23 cellular contexts compared by ENCODE assay signal in the genomic region with DNA sequence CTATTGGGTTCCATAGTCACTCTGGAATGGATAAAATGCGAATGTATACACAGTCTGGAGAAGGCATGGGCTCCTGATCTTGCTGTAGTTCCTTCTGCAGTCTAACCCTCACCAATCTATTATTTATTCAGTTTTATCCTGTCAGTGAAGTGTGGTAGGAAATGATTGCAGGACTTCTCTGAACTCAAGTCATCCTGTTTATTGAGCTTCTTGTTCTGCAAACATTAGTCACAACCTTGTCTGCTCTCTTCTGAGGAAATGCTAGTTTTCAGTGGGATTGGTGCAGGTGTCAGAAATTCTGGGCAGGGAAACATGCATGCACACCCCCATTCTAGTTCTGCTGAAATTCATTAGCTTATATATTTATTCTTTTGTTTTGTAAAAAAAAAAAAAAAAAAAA.
"Had no signal": no experiment of that assay in that cellular context is flagged by ENCODE, and none has a peak within 500 bp of the region (broad histone marks: within the 10 kb centered on the region; RNA-seq: fewer than 3 reads in every experiment).

No MANE protein-coding gene starts in this region.

- H3K27ac ChIP-seq: body of pancreas, left lung, neural progenitor cell, thoracic aorta had no signal

- H3K27me3 Mint-ChIP-seq: activated naive CD4-positive, alpha-beta T cell treated with anti-CD3 and anti-CD28 coated beads, Interleukin-2, amount 10 ng/mL, durations not matched to agents 7 days and 5 days had no signal

- H3K27ac Mint-ChIP-seq: activated naive CD4-positive, alpha-beta T cell treated with anti-CD3 and anti-CD28 coated beads, Interleukin-2, amount 10 ng/mL, durations not matched to agents 7 days and 5 days; mesothelial cell of epicardium; neural progenitor cell; progenitor cell of endocrine pancreas; type B pancreatic cell had no signal

- ATAC-seq: body of pancreas; esophagus mucosa; left lung; naive thymus-derived CD8-positive, alpha-beta T cell had no signal

- DNase-seq: activated CD4-positive, alpha-beta T cell treated with anti-CD3 and anti-CD28 coated beads, Interleukin-2, amount 50 U/mL, for 4 hours; activated CD8-positive, alpha-beta memory T cell treated with anti-CD3 and anti-CD28 coated beads for 24 hours; activated CD8-positive, alpha-beta memory T cell treated with anti-CD3 and anti-CD28 coated beads, Interleukin-2, amount 50 U/mL, for 4 hours; activated effector memory CD4-positive, alpha-beta T cell treated with anti-CD3 and anti-CD28 coated beads, Interleukin-2, amount 50 U/mL, for 16 hours; activated naive CD4-positive, alpha-beta T cell treated with anti-CD3 and anti-CD28 coated beads, Interleukin-2, amount 10 ng/mL, durations not matched to agents 7 days and 5 days; activated T-cell treated with anti-CD3 and anti-CD28 coated beads, Interleukin-2, amount 50 U/mL, for 48 hours; body of pancreas; effector CD4-positive, alpha-beta T cell; foreskin melanocyte; kidney; left lung; naive thymus-derived CD8-positive, alpha-beta T cell; stimulated activated CD4-positive, alpha-beta T cell treated with anti-CD3 and anti-CD28 coated beads, Interleukin-4, amount 100 ng/mL, for 1 hour; stimulated activated naive CD4-positive, alpha-beta T cell treated with Interleukin-2 at 50 U/mL for 16 hours; SW 1271 had no signal

- H3K36me3 Mint-ChIP-seq: activated naive CD4-positive, alpha-beta T cell treated with anti-CD3 and anti-CD28 coated beads, Interleukin-2, amount 10 ng/mL, durations not matched to agents 7 days and 5 days; neural progenitor cell had no signal

- H3K4me3 ChIP-seq: body of pancreas, left lung, lung, neural progenitor cell, thoracic aorta had no signal

- FAIRE-seq: endometrium, kidney had no signal

- H3K4me3 Mint-ChIP-seq: activated naive CD4-positive, alpha-beta T cell treated with anti-CD3 and anti-CD28 coated beads, Interleukin-2, amount 10 ng/mL, durations not matched to agents 7 days and 5 days; mesothelial cell of epicardium; naive thymus-derived CD8-positive, alpha-beta T cell; neural progenitor cell; type B pancreatic cell had no signal
